In genomic region chr9:18359335-18359734, GRCh38 we compare ENCODE assay signal across 21 cellular contexts.
DNase-seq lines count a peak whose midpoint lies in the region; FAIRE-seq and TF ChIP-seq lines count a peak whose summit lies in the region.
"Had no signal": no experiment of that assay in that cellular context is flagged by ENCODE, and none has a peak within 500 bp of the region (broad histone marks: within the 10 kb centered on the region; RNA-seq: fewer than 3 reads in every experiment).

No MANE protein-coding gene starts in this region.

- H3K36me3 ChIP-seq in endothelial cell of umbilical vein (ENCODE audit: control insufficient read depth in 2 of 2, extremely low read depth in 1 of 2, insufficient read depth in 2 of 2, low read length in 2 of 2), result no peaks in the 10 kb centered on the region
- H3K36me3 ChIP-seq: BLaER1, MG63, ovary had no signal

- H3K9me1 ChIP-seq in endothelial cell of umbilical vein (replicated peaks; ENCODE audit: control insufficient read depth, extremely low read depth, insufficient read depth, low read length), result no peaks in the 10 kb centered on the region

- H2AFZ ChIP-seq in endothelial cell of umbilical vein (ENCODE audit: low read depth, low read length), result peak overlapping the region; percentile 65
- H2AFZ ChIP-seq: hepatocyte had no signal

- POLR2A ChIA-PET in endothelial cell of umbilical vein (lab: Charles Lee), result interaction anchor here (1.9 kb wide), 1 partner anchor 28 kb away, joined by 6 read pairs; no protein-coding TSS in a partner anchor

- H3K9me3 ChIP-seq in endothelial cell of umbilical vein (replicated peaks; ENCODE audit: control insufficient read depth, insufficient read depth, low read length), result no peaks in the 10 kb centered on the region
- H3K9me3 ChIP-seq: BLaER1, body of pancreas, MG63, ovary had no signal

- TF ChIP-seq POLR2A in endothelial cell of umbilical vein (IDR thresholded peaks at IDR 0.05; ENCODE audit: low read depth, low read length), result no peak

- in situ Hi-C loops in KBM-7 (cut with MboI; ENCODE audit: low pct_unique_long_range_greater_than_20kb, low sequenced_read_pairs), result no loop called here

- peak overlapping the region; percentile 88 for H3K9ac ChIP-seq in endothelial cell of umbilical vein (replicated peaks; ENCODE audit: extremely low read depth, insufficient read depth, low read length)
- H3K9ac ChIP-seq: BLaER1 had no signal

- dilution Hi-C loops in endothelial cell of umbilical vein (cut with MboI; ENCODE audit: extremely low pct_ligation_motif_present, low sequenced_read_pairs), result no loop called here

- peaks cover 31% of the 10 kb centered on the region for H3K4me1 ChIP-seq in endothelial cell of umbilical vein (ENCODE audit: control insufficient read depth, extremely low read depth, insufficient read depth, low read length)
- H3K4me1 ChIP-seq: body of pancreas had no signal

- H3K27me3 ChIP-seq in endothelial cell of umbilical vein (ENCODE audit: control insufficient read depth in 2 of 2, insufficient read depth in 2 of 2, low read length in 2 of 2), result no peaks in the 10 kb centered on the region
- H3K27me3 ChIP-seq: BLaER1, body of pancreas, hepatocyte, MG63, ovary had no signal

- intact Hi-C loops in endothelial cell of umbilical vein (cut with micrococcal nuclease), result loop anchor here (1.0 kb wide), 2 partner anchors 28 to 121 kb away; no protein-coding TSS in a partner anchor

- no peak for TF ChIP-seq CTCF in endothelial cell of umbilical vein (IDR thresholded peaks at IDR 0.05; ENCODE audit: extremely low read depth in 1 of 2, insufficient read depth in 1 of 2, low read depth in 1 of 2, low read length in 2 of 2)

- peak; percentile 87 for FAIRE-seq in endothelial cell of umbilical vein (lab: Jason Lieb, UNC)
- FAIRE-seq: HepG2 had no signal

- no peaks in the 10 kb centered on the region for H3K79me2 ChIP-seq in endothelial cell of umbilical vein (ENCODE audit: control insufficient read depth, insufficient read depth, low read length)
- H3K79me2 ChIP-seq: hepatocyte had no signal

- peak overlapping the region; percentile 100 for H3K27ac ChIP-seq in endothelial cell of umbilical vein (ENCODE audit: insufficient read depth, low read depth, low read length)
- H3K27ac ChIP-seq: BLaER1, body of pancreas, hepatocyte, ovary, RWPE1 had no signal

- H3K4me2 ChIP-seq in endothelial cell of umbilical vein (ENCODE audit: insufficient read depth, low read length), result peak overlapping the region; percentile 92
- H3K4me2 ChIP-seq: hepatocyte had no signal

- peak overlapping the region in 1 of 3 experiments; percentile 59 for H3K4me3 ChIP-seq in endothelial cell of umbilical vein (replicated peaks in 1 of 3; ENCODE audit: insufficient read depth in 1 of 3, low read depth in 1 of 3, low read length in 3 of 3)
- H3K4me3 ChIP-seq: BLaER1, body of pancreas, hepatocyte, MG63, ovary had no signal

- peak; percentile 64 for DNase-seq in EL
- DNase-seq in NCI-H226, result peak; percentile 33
- DNase-seq in endothelial cell of umbilical vein (ENCODE audit: low read depth, low spot score), result peak; percentile 92
- peak; percentile 66 for DNase-seq in pulmonary artery endothelial cell (ENCODE audit: low read depth, low spot score)
- no peak for DNase-seq in activated effector memory CD4-positive, alpha-beta T cell treated with Interleukin-2 at 50 U/mL for 16 hours
- no peak for DNase-seq in NOMO-1 treated with dmso at 0.1 percent for 144 hours (lab: John Stamatoyannopoulos, UW; ENCODE audit: unreplicated experiment)
- no peak for DNase-seq in KBM-7
- no peak for DNase-seq in activated gamma-delta T cell treated with Interleukin-2 at 50 U/mL for 16 hours
- DNase-seq: activated CD4-positive, alpha-beta T cell treated with anti-CD3 and anti-CD28 coated beads for 48 hours; activated naive CD4-positive, alpha-beta T cell; body of pancreas; islet precursor cell; MG63; naive thymus-derived CD4-positive, alpha-beta T cell; NCI-H1436 treated with DMSO at 0.1 percent for 48 hours; ovary; stimulated activated CD4-positive, alpha-beta T cell treated with anti-CD3 and anti-CD28 coated beads, Interleukin-4, amount 100 ng/mL, for 1 hour had no signal

- BruUV-seq in endothelial cell of umbilical vein (replicated peaks; lab: Mats Ljungman, UMichigan), result no TSS peak

- CTCF ChIA-PET in endothelial cell of umbilical vein (lab: Charles Lee), result interaction anchor here (1.0 to 3.3 kb wide), 11 partner anchors 11 to 146 kb away, joined by 3 to 25 read pairs (median 3); no protein-coding TSS in a partner anchor

- no peaks in the 10 kb centered on the region for H4K20me1 ChIP-seq in endothelial cell of umbilical vein (replicated peaks; ENCODE audit: control insufficient read depth, extremely low read depth, insufficient read depth, low read length)
- H4K20me1 ChIP-seq: BLaER1 had no signal

TF ChIP-seq in endothelial cell of umbilical vein, 7 proteins besides CTCF, POLR2A, EP300 and RAD21:
- no peak for TF ChIP-seq EZH2 (IDR thresholded peaks at IDR 0.05; ENCODE audit: borderline replicate concordance, low read depth, low read length, severe bottlenecking)
- TF ChIP-seq MYC (IDR thresholded peaks at IDR 0.05; ENCODE audit: low read depth, low read length), result no peak
- TF ChIP-seq POLR2AphosphoS5 (IDR thresholded peaks at IDR 0.05; ENCODE audit: insufficient read depth, low read depth, low read length), result peak; percentile 35
- TF ChIP-seq FOS (IDR thresholded peaks at IDR 0.05; ENCODE audit: borderline replicate concordance, insufficient read depth, low read length), result peak; percentile 87
- TF ChIP-seq GATA2 (IDR thresholded peaks at IDR 0.05; ENCODE audit: insufficient read depth, insufficient read length, low read depth, low read length), result peak; percentile 84
- no peak for TF ChIP-seq MAX (IDR thresholded peaks at IDR 0.05; ENCODE audit: insufficient read depth, insufficient read length)
- TF ChIP-seq JUN (IDR thresholded peaks at IDR 0.05; ENCODE audit: borderline replicate concordance, insufficient read depth, insufficient read length, low read depth), result peak; percentile 80

Comparison
In these comparisons a context has a peak if more than half of its experiments do, and no peak if none do; other contexts are left out.
1. DNase-seq: peak in EL (single experiment), NCI-H226 (single experiment), endothelial cell of umbilical vein (single experiment) and pulmonary artery endothelial cell (single experiment); none in activated effector memory CD4-positive, alpha-beta T cell treated with Interleukin-2 at 50 U/mL for 16 hours (single experiment), NOMO-1 treated with dmso at 0.1 percent for 144 hours (single experiment), KBM-7 (single experiment) and activated gamma-delta T cell treated with Interleukin-2 at 50 U/mL for 16 hours (single experiment).